16 cellular contexts compared by ENCODE assay signal in genomic region chr2:176103634-176104337, GRCh38. TPM values are rescaled to one million over a fixed set of nuclear protein-coding genes. Genes with fewer than 3 reads are reported as not detected.
DNase-seq lines count a peak whose midpoint lies in the region; ATAC-seq, FAIRE-seq and TF ChIP-seq lines count a peak whose summit lies in the region.
"Had no signal": no experiment of that assay in that cellular context is flagged by ENCODE, and none has a peak within 500 bp of the region (broad histone marks: within the 10 kb centered on the region; RNA-seq: fewer than 3 reads in every experiment).

No MANE protein-coding gene starts in this region.

- H3K27me3 ChIP-seq in PC-3 (ENCODE audit: low read length), result peaks cover 15% of the 10 kb centered on the region
- peaks cover 94% of the 10 kb centered on the region for H3K27me3 ChIP-seq in iPS-15b (ENCODE audit: control insufficient read depth, insufficient read depth, low read length)
- H3K27me3 ChIP-seq in skeletal muscle tissue (ENCODE audit: control insufficient read depth in 3 of 3, insufficient read depth in 3 of 3, low read length in 3 of 3), result peaks cover 89 to 96% (median 92%) of the 10 kb centered on the region in 3 donors

- H3K9me3 ChIP-seq in PC-3 (ENCODE audit: low read length) (no peaks in the 10 kb centered on the region), iPS-15b (ENCODE audit: control insufficient read depth, insufficient read depth, low read length) (no peaks in the 10 kb centered on the region), skeletal muscle tissue (ENCODE audit: control insufficient read depth in 3 of 3, low read length in 3 of 3) (no peaks in the 10 kb centered on the region)
- H3K9me3 ChIP-seq: upper lobe of right lung had no signal

- TF ChIP-seq CTCF in PC-3 (conservative IDR thresholded peaks at IDR 0.05; ENCODE audit: low read depth, low read length), result no peak

- no peak overlapping the region for H3K4me3 ChIP-seq in PC-3 (ENCODE audit: low read length)
- H3K4me3 ChIP-seq in iPS-15b (ENCODE audit: low read depth, low read length), result peak overlapping the region; percentile 30
- peak overlapping the region in 2 of 3 donors; percentile 27 to 52 for H3K4me3 ChIP-seq in skeletal muscle tissue (ENCODE audit: low read length in 3 of 3)
- H3K4me3 ChIP-seq: GM12878, upper lobe of right lung had no signal

- 0 out of 2 replicates have a peak, but pooled peaks have one; percentile 17 for TF ChIP-seq POLR2A in H54 (IDR thresholded peaks at IDR 0.05; ENCODE audit: low read depth, low read length)

- BruUV-seq in PC-3 (replicated peaks; lab: Mats Ljungman, UMichigan), result no TSS peak

- DNase-seq in H54 (ENCODE audit: insufficient read length, low spot score) (no peak), PC-3 (no peak)
- no peak for DNase-seq in activated CD4-positive, alpha-beta T cell treated with anti-CD3 and anti-CD28 coated beads for 1 hour
- DNase-seq: activated B cell treated with CpG ODN at 0.5 μM for 24 hours; amygdala; CD4-positive, CD25-positive, alpha-beta regulatory T cell; cortex of kidney; upper lobe of right lung had no signal

- H3F3A ChIP-seq in PC-3 (ENCODE audit: low read length, unreplicated experiment), result no peaks in the 10 kb centered on the region

- H2AFZ ChIP-seq in PC-3 (ENCODE audit: low read length), result no peak overlapping the region

- no peaks in the 10 kb centered on the region for H4K20me1 ChIP-seq in PC-3 (ENCODE audit: low read length)

- H3K36me3 ChIP-seq in PC-3 (ENCODE audit: low read depth, low read length) (no peaks in the 10 kb centered on the region), iPS-15b (ENCODE audit: control insufficient read depth, insufficient read depth, low read length) (no peaks in the 10 kb centered on the region), skeletal muscle tissue (ENCODE audit: control insufficient read depth in 3 of 3, insufficient read depth in 3 of 3, low read length in 3 of 3) (no peaks in the 10 kb centered on the region)
- H3K36me3 ChIP-seq: upper lobe of right lung had no signal

- FAIRE-seq in H54 (lab: Jason Lieb, UNC), result no peak
- FAIRE-seq: GM12878 had no signal

- H3K9ac ChIP-seq in PC-3 (ENCODE audit: low read length) (no peak overlapping the region), iPS-15b (ENCODE audit: low read depth, low read length) (no peak overlapping the region), skeletal muscle tissue (ENCODE audit: low read depth in 1 of 3, low read length in 3 of 3) (peak overlapping the region in 2 of 3 donors; percentile 32 to 33)

- intact Hi-C loops in PC-3 (cut with micrococcal nuclease), result no loop called here

- no peaks in the 10 kb centered on the region for H3K9me2 ChIP-seq in PC-3 (replicated peaks; ENCODE audit: low read length)

- H3K4me1 ChIP-seq in PC-3 (ENCODE audit: insufficient read depth, low read length) (peaks cover 10% of the 10 kb centered on the region), iPS-15b (ENCODE audit: control insufficient read depth, insufficient read depth, low read length) (no peaks in the 10 kb centered on the region), skeletal muscle tissue (ENCODE audit: control insufficient read depth in 3 of 3, insufficient read depth in 3 of 3, low read length in 3 of 3) (peaks cover 11 to 29% (median 17%) of the 10 kb centered on the region in 3 donors)
- H3K4me1 ChIP-seq: upper lobe of right lung had no signal

- ATAC-seq in PC-3 (no peak), GM21576 (IDR thresholded peaks at IDR 0.05; ENCODE audit: unreplicated experiment) (no peak), GM19395 (IDR thresholded peaks at IDR 0.05; ENCODE audit: unreplicated experiment) (no peak)
- ATAC-seq: GM12878, upper lobe of right lung had no signal

- POLR2A ChIA-PET in PC-3 (lab: Charles Lee; ENCODE audit: unreplicated experiment), result no interaction called here

- no peaks in the 10 kb centered on the region for H3K79me2 ChIP-seq in PC-3 (ENCODE audit: low read length)

- CTCF ChIA-PET in PC-3 (lab: Charles Lee), result no interaction called here

- H3K27ac ChIP-seq in PC-3 (ENCODE audit: low read length), result no peak overlapping the region
- H3K27ac ChIP-seq in skeletal muscle tissue (ENCODE audit: low read depth, low read length), result no peak overlapping the region
- H3K27ac ChIP-seq: upper lobe of right lung had no signal

- H3K4me2 ChIP-seq in PC-3 (ENCODE audit: low read length), result peak overlapping the region; percentile 56

RNA-seq across cellular contexts. Expression of gene HOXD11, which starts 3.3 kb away (rescaled TPM):
- total RNA-seq in PC-3 (2014; rRNA removed) (not detected in 2 replicates), skeletal muscle tissue (not detected)
- total RNA-seq: activated B cell treated with CpG ODN at 0.5 μM for 24 hours; CD4-positive, CD25-positive, alpha-beta regulatory T cell; fibroblast of lung; GM12878; NCI-H460; omental fat pad; upper lobe of right lung had no signal

RNA-seq across cellular contexts. Expression of gene HOXD12, which starts 4.2 kb away (rescaled TPM):
- total RNA-seq in PC-3 (2014; rRNA removed) (not detected in 2 replicates), skeletal muscle tissue (not detected)
- total RNA-seq: activated B cell treated with CpG ODN at 0.5 μM for 24 hours; CD4-positive, CD25-positive, alpha-beta regulatory T cell; fibroblast of lung; GM12878; omental fat pad; upper lobe of right lung had no signal

RNA-seq across cellular contexts. Expression of gene HOXD13, which starts 11.3 kb away (rescaled TPM):
- total RNA-seq in PC-3 (2014; rRNA removed) (0.36 and 0.46 TPM in 2 replicates), skeletal muscle tissue (under 0.01 TPM)
- total RNA-seq: activated B cell treated with CpG ODN at 0.5 μM for 24 hours; CD4-positive, CD25-positive, alpha-beta regulatory T cell; fibroblast of lung; GM12878; omental fat pad; upper lobe of right lung had no signal

RNA-seq across cellular contexts. Expression of gene HOXD10, which starts 12.8 kb away (rescaled TPM):
- total RNA-seq in PC-3 (2014; rRNA removed), result not detected in 2 replicates
- total RNA-seq in skeletal muscle tissue, result 0.52 TPM
- total RNA-seq: activated B cell treated with CpG ODN at 0.5 μM for 24 hours; CD4-positive, CD25-positive, alpha-beta regulatory T cell; fibroblast of lung; GM12878 had no signal

RNA-seq across cellular contexts. Expression of gene HOXD9, which starts 18.7 kb away (rescaled TPM):
- total RNA-seq in PC-3 (2014; rRNA removed) (not detected in 2 replicates), skeletal muscle tissue (5.7 TPM)
- total RNA-seq: activated B cell treated with CpG ODN at 0.5 μM for 24 hours; CD4-positive, CD25-positive, alpha-beta regulatory T cell; fibroblast of lung; GM12878; NCI-H460 had no signal

Comparison
In these comparisons a context has a peak if more than half of its experiments do, and no peak if none do; other contexts are left out.
1. H3K9ac ChIP-seq: peak in skeletal muscle tissue (2 of 3); none in PC-3 (single experiment) and iPS-15b (single experiment).